ENCODE assay signal across 16 cellular contexts in the genomic region with DNA sequence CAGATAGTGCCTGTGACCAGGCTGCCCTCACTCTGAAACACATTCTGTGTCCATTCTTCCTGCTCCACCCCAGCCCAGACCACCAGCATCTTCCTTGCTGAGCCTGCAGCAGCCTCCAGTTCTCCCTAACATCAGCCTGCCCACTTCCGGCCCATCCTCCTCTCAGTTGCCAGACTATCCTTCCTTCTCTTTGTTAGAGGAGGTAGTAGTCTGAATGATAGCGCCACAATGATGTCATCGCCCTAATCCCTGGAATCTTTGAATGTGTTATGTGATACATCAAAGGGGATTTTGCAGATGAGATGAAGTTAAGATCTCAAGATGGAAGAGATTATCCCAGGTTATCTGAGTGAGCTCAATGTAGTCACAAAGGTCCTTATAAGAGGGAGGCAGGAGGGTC. TPM values are rescaled to one million over a fixed set of nuclear protein-coding genes. Genes with fewer than 3 reads are reported as not detected.
"Had no signal": no experiment of that assay in that cellular context is flagged by ENCODE, and none has a peak within 500 bp of the region (broad histone marks: within the 10 kb centered on the region; RNA-seq: fewer than 3 reads in every experiment).

No MANE protein-coding gene starts in this region.

- H3K27ac Mint-ChIP-seq: activated CD4-positive, alpha-beta memory T cell treated with anti-CD3 and anti-CD28 coated beads, Interleukin-2, amount 10 ng/mL, durations not matched to agents 7 days and 5 days; activated CD4-positive, alpha-beta T cell treated with anti-CD3 and anti-CD28 coated beads for 36 hours; effector memory CD8-positive, alpha-beta T cell; stimulated activated memory B cell treated with anti-CD40 and anti-IgM and Interleukin-4, amounts not matched to agents 10 μg/mL and 1 μg/mL and 100 μg/mL, for 72 hours had no signal

- H3K4me3 Mint-ChIP-seq: activated CD4-positive, alpha-beta memory T cell treated with anti-CD3 and anti-CD28 coated beads, Interleukin-2, amount 10 ng/mL, durations not matched to agents 7 days and 5 days; activated CD4-positive, alpha-beta T cell treated with anti-CD3 and anti-CD28 coated beads for 36 hours; central memory CD8-positive, alpha-beta T cell; effector memory CD8-positive, alpha-beta T cell; stimulated activated memory B cell treated with anti-CD40 and anti-IgM and Interleukin-4, amounts not matched to agents 10 μg/mL and 1 μg/mL and 100 μg/mL, for 72 hours had no signal

- H3K36me3 Mint-ChIP-seq: stimulated activated memory B cell treated with anti-CD40 and anti-IgM and Interleukin-4, amounts not matched to agents 10 μg/mL and 1 μg/mL and 100 μg/mL, for 72 hours had no signal

- ATAC-seq: activated CD4-positive, alpha-beta T cell treated with anti-CD3 and anti-CD28 coated beads for 36 hours; effector memory CD8-positive, alpha-beta T cell; stimulated activated memory B cell treated with anti-CD40 and anti-IgM and Interleukin-4, amounts not matched to agents 10 μg/mL and 1 μg/mL and 100 μg/mL, for 72 hours had no signal

- DNase-seq: activated CD4-positive, alpha-beta memory T cell treated with anti-CD3 and anti-CD28 coated beads, Interleukin-2, amount 10 ng/mL, durations not matched to agents 7 days and 5 days; activated CD4-positive, alpha-beta T cell treated with anti-CD3 and anti-CD28 coated beads for 36 hours; activated naive CD4-positive, alpha-beta T cell treated with Interleukin-2 at 50 U/mL for 16 hours; adrenal gland; effector memory CD8-positive, alpha-beta T cell; hippocampal formation; kidney glomerular epithelial cell; T-helper 9 cell; tibial artery had no signal

- H3K9me3 Mint-ChIP-seq: activated CD4-positive, alpha-beta memory T cell treated with anti-CD3 and anti-CD28 coated beads, Interleukin-2, amount 10 ng/mL, durations not matched to agents 7 days and 5 days; brain; central memory CD8-positive, alpha-beta T cell; effector memory CD8-positive, alpha-beta T cell; stimulated activated memory B cell treated with anti-CD40 and anti-IgM and Interleukin-4, amounts not matched to agents 10 μg/mL and 1 μg/mL and 100 μg/mL, for 72 hours had no signal

- H3K27me3 ChIP-seq: adrenal gland, right atrium auricular region had no signal

- H3K27ac ChIP-seq: adrenal gland, epithelial cell of prostate, right atrium auricular region, tibial artery, VCaP had no signal

RNA-seq across cellular contexts. Expression of a gene that starts 11.4 kb away (rescaled TPM):
- total RNA-seq: activated CD4-positive, alpha-beta memory T cell treated with anti-CD3 and anti-CD28 coated beads, Interleukin-2, amount 10 ng/mL, durations not matched to agents 7 days and 5 days; right atrium auricular region; smooth muscle cell had no signal
- polyA plus RNA-seq: smooth muscle cell had no signal

RNA-seq across cellular contexts. Expression of a gene that starts 26.2 kb away (rescaled TPM):
- total RNA-seq: activated CD4-positive, alpha-beta memory T cell treated with anti-CD3 and anti-CD28 coated beads, Interleukin-2, amount 10 ng/mL, durations not matched to agents 7 days and 5 days; activated CD4-positive, alpha-beta T cell treated with anti-CD3 and anti-CD28 coated beads for 36 hours had no signal
